Comparison of ENCODE assay signal across 8 cellular contexts in the genomic region with DNA sequence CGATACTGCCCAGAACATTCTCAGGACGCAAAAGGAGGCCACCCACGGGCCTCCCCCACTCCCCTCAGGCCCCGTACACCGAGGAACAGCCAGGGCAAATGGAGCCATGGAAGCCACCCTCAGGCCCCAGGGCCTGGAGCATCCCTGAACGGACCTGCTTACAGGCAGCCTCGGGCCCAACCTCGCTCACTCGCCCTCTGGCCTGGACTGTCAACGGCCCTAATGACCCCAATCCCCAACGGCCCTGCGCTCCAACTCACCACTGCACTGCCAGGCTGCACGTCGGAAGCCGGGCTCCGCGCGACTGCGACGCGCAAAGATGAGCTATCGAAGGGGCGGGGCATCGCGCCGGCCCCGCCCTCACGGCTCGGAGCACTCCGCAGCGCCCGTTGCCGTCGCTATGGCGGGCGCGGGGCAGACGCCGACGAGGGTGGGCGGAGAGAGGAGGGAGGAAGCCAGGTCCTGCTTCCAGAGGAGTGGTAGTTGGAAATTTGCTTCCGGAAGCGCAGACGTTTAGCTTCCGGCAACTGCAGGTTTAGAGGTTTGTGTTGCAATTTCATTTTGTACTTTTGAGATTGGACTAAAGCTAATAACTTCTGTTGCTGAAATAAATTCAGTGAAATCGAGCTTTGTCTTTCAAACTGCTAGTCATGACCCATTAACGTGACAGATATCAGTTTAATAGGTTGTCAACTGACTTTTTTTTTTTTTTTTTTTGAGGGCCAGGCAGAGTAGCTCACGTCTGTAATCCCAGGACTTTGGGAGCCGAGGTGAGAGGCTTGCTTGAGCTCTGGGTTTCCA. TPM values are rescaled to one million over a fixed set of nuclear protein-coding genes. Genes with fewer than 3 reads are reported as not detected.
DNase-seq lines count a peak whose midpoint lies in the region; ATAC-seq lines count a peak whose summit lies in the region.

A gene (minus strand): TSS at position 308 of the 801 bp plus-strand sequence. CDS start 3,923 bp downstream, outside the sequence.

- H3K27me3 Mint-ChIP-seq in effector memory CD8-positive, alpha-beta T cell = peaks cover 0 to 5% of the 10 kb centered on the region in 2 donors

- no peaks in the 10 kb centered on the region for H3K27me3 ChIP-seq in mesenchymal stem cell (ENCODE audit: control insufficient read depth in 1 of 2, insufficient read depth in 1 of 2, low read length in 2 of 2)

- peak within 1 kb of the TSS; percentile 88 for H3K4me2 ChIP-seq in mesenchymal stem cell (ENCODE audit: low read length, poor library complexity, severe bottlenecking)

- H3K4me1 ChIP-seq in mesenchymal stem cell (ENCODE audit: control insufficient read depth, insufficient read depth, low read depth, low read length) = peaks cover 16% of the 10 kb centered on the region

- H3K36me3 Mint-ChIP-seq in effector memory CD8-positive, alpha-beta T cell (ENCODE audit: insufficient read depth) = peaks cover 11% of the 10 kb centered on the region

- H3K23ac ChIP-seq in mesenchymal stem cell (ENCODE audit: low read length in 2 of 2) = no peak within 1 kb of the TSS

- peak within 1 kb of the TSS; percentile 60 for H3K27ac ChIP-seq in mesenchymal stem cell (ENCODE audit: low read length, poor library complexity, severe bottlenecking)

- CTCF ChIA-PET in activated CD8-positive, alpha-beta memory T cell treated with anti-CD3 and anti-CD28 coated beads for 36 hours (lab: Charles Lee) = interaction anchor here (0.5 to 1.2 kb wide), 2 partner anchors 139 to 879 kb away, joined by 3 to 7 read pairs; a partner anchor contains a TSS

- H3K18ac ChIP-seq in mesenchymal stem cell (ENCODE audit: low read depth in 1 of 2, low read length in 2 of 2) = peak within 1 kb of the TSS; percentile 56 to 75

- H3K4me1 Mint-ChIP-seq in effector memory CD8-positive, alpha-beta T cell (ENCODE audit: low read depth in 2 of 2) = peaks cover 12 to 14% of the 10 kb centered on the region in 2 donors

- POLR2A ChIA-PET in activated CD8-positive, alpha-beta memory T cell treated with anti-CD3 and anti-CD28 coated beads for 36 hours (lab: Charles Lee) = interaction anchor here (0.6 to 1.9 kb wide), 13 partner anchors 8 to 1692 kb away, joined by 3 to 16 read pairs (median 5); a partner anchor contains a TSS

- no peaks in the 10 kb centered on the region for H3K9me3 Mint-ChIP-seq in effector memory CD8-positive, alpha-beta T cell

- H2AFZ ChIP-seq in mesenchymal stem cell (ENCODE audit: low read depth, low read length) = peak within 1 kb of the TSS; percentile 65

- H3K9ac ChIP-seq in mesenchymal stem cell (ENCODE audit: low read length) = peak within 1 kb of the TSS; percentile 98

- H3K14ac ChIP-seq in mesenchymal stem cell (ENCODE audit: low read length in 2 of 2) = peak within 1 kb of the TSS in 1 of 2 experiments; percentile 63

- peaks cover 11% of the 10 kb centered on the region for H3K79me1 ChIP-seq in mesenchymal stem cell (replicated peaks; ENCODE audit: low read length, poor library complexity, severe bottlenecking)

- H3K36me3 ChIP-seq in mesenchymal stem cell (ENCODE audit: control insufficient read depth in 1 of 2, insufficient read depth in 2 of 2, low read depth in 1 of 2, low read length in 2 of 2) = peaks cover 0 to 13% of the 10 kb centered on the region in 2 experiments

- WGBS in mesenchymal stem cell = 1% methylated on average over 45 of the region's 49 CpGs

- no peak within 1 kb of the TSS for H2BK120ac ChIP-seq in mesenchymal stem cell (ENCODE audit: low read depth, low read length)

- H4K91ac ChIP-seq in mesenchymal stem cell (ENCODE audit: low read length) = peak within 1 kb of the TSS; percentile 55

- peak; percentile 73 for ATAC-seq in GM21360 (IDR thresholded peaks at IDR 0.05; ENCODE audit: unreplicated experiment)
- ATAC-seq in effector memory CD8-positive, alpha-beta T cell (replicated peaks) = peak; percentile 96

- H3K27ac Mint-ChIP-seq in effector memory CD8-positive, alpha-beta T cell = peak within 1 kb of the TSS; percentile 94 to 97

- no peaks in the 10 kb centered on the region for H3K9me3 ChIP-seq in mesenchymal stem cell (ENCODE audit: control insufficient read depth, low read length)

- peak within 1 kb of the TSS in 1 of 2 experiments; percentile 64 for H3K4ac ChIP-seq in mesenchymal stem cell (ENCODE audit: low read depth in 1 of 2, low read length in 2 of 2)

- H3K4me3 ChIP-seq in mesenchymal stem cell (ENCODE audit: insufficient read depth in 1 of 2, low read depth in 1 of 2, low read length in 2 of 2) = peak within 1 kb of the TSS; percentile 91 to 98

- peak within 1 kb of the TSS; percentile 20 for H2BK15ac ChIP-seq in mesenchymal stem cell (ENCODE audit: low read depth, poor library complexity, severe bottlenecking)

- H2BK12ac ChIP-seq in mesenchymal stem cell (ENCODE audit: low read length in 2 of 2) = no peak within 1 kb of the TSS

- H2BK5ac ChIP-seq in mesenchymal stem cell (ENCODE audit: low read depth, low read length, poor library complexity, severe bottlenecking) = no peak within 1 kb of the TSS

- DNase-seq in COR-L47 (lab: John Stamatoyannopoulos, UW) (peak; percentile 92), HT1080 (ENCODE audit: low read depth) (peak; percentile 94), NOMO-1 treated with DMSO at 0.1 percent for 48 hours (lab: John Stamatoyannopoulos, UW; ENCODE audit: unreplicated experiment) (peak; percentile 95), mesenchymal stem cell (peak; percentile 95)
- peak; percentile 83 to 89 (median 87) for DNase-seq in effector memory CD8-positive, alpha-beta T cell
- DNase-seq in stimulated activated CD8-positive, alpha-beta memory T cell treated with anti-CD3 and anti-CD28 coated beads, Interleukin-12 subunit alpha, Interleukin-12 subunit beta, amount 100 ng/mL, for 24 hours (ENCODE audit: extremely low read depth) = peak; percentile 80

- peak within 1 kb of the TSS; percentile 93 to 98 for H3K4me3 Mint-ChIP-seq in effector memory CD8-positive, alpha-beta T cell

- peak within 1 kb of the TSS; percentile 96 for H4K8ac ChIP-seq in mesenchymal stem cell (ENCODE audit: low read length)

- peak within 1 kb of the TSS; percentile 31 for H2AK5ac ChIP-seq in mesenchymal stem cell (ENCODE audit: low read length, severe bottlenecking)

RNA-seq across cellular contexts. Expression of the gene that starts here (rescaled TPM):
- total RNA-seq in HT1080 (2014; rRNA removed; shearing (Covaris generic)) = 87.7 and 90.9 TPM in 2 replicates
- 79.4 and 94.3 TPM in 2 replicates for polyA plus RNA-seq in HT1080 (2015; cell fraction: cytosol; rRNA removed)
- polyA plus RNA-seq in HT1080 (2015; cell fraction: nucleus; rRNA removed) = 104 and 106 TPM in 2 replicates
- total RNA-seq in activated CD8-positive, alpha-beta memory T cell treated with anti-CD3 and anti-CD28 coated beads for 36 hours = 10 to 100 TPM; 68.0 to 70.3 TPM
- 29.0 TPM for polyA plus RNA-seq in mesenchymal stem cell (2013, experiment 1 of 2)
- polyA plus RNA-seq in mesenchymal stem cell (2013, experiment 2 of 2) = 29.2 TPM

Comparison
In these comparisons a context has a peak if more than half of its experiments do, and no peak if none do; other contexts are left out.
1. Peak in every context shown above with its lines: DNase-seq, ATAC-seq, H3K4me3 ChIP-seq and H3K27ac ChIP-seq.